In the genomic region with DNA sequence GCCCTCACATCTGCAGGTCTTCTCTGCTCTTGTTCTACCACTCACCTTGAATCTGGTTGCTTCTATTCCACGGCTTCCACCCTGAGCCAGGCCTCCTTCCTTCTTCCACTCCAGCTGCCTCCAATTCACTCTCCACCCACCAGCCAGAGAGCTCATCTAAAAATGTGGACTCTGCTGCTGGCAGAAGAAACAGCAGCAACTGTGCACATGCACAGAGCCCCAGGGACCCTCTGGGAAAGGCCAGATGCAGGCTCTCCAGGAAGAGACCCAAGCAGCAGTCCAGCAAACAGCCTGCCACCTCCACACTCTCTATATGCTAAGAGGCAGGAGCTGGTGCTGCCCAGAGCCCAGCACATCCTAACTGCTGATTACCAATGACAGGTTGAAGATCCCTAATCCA, we compare ENCODE assay signal across 14 cellular contexts.
DNase-seq lines count a peak whose midpoint lies in the region; ATAC-seq and TF ChIP-seq lines count a peak whose summit lies in the region.
"Had no signal": no experiment of that assay in that cellular context is flagged by ENCODE, and none has a peak within 500 bp of the region (broad histone marks: within the 10 kb centered on the region; RNA-seq: fewer than 3 reads in every experiment).

No MANE protein-coding gene starts in this region.

- no peak overlapping the region for H3K4me3 Mint-ChIP-seq in central memory CD8-positive, alpha-beta T cell
- peak overlapping the region; percentile 21 for H3K4me3 Mint-ChIP-seq in glutamatergic neuron (ENCODE audit: unreplicated experiment)
- H3K4me3 Mint-ChIP-seq: IgD-negative memory B cell had no signal

- no peak for DNase-seq in central memory CD8-positive, alpha-beta T cell (ENCODE audit: low spot score in 2 of 2)
- DNase-seq in glutamatergic neuron = peak; percentile 37
- peak; percentile 53 for DNase-seq in left ventricle myocardium superior
- peak; percentile 27 for DNase-seq in retina
- DNase-seq in COR-L47 (lab: John Stamatoyannopoulos, UW) = no peak
- no peak for DNase-seq in AG08395 (ENCODE audit: low spot score)
- no peak for DNase-seq in DMS114 treated with DMSO at 0.1 percent for 48 hours (lab: John Stamatoyannopoulos, UW; ENCODE audit: unreplicated experiment)
- DNase-seq: DMS153, DMS79 treated with DMSO at 0.1 percent for 48 hours, EL, GDM1, GOT3 had no signal

- intact Hi-C loops in left ventricle myocardium superior (cut with micrococcal nuclease) = no loop called here

- H3K9me3 Mint-ChIP-seq in central memory CD8-positive, alpha-beta T cell = no peaks in the 10 kb centered on the region
- peaks cover 2% of the 10 kb centered on the region for H3K9me3 Mint-ChIP-seq in glutamatergic neuron (ENCODE audit: unreplicated experiment)
- H3K9me3 Mint-ChIP-seq: IgD-negative memory B cell had no signal

- no peaks in the 10 kb centered on the region for H3K36me3 Mint-ChIP-seq in central memory CD8-positive, alpha-beta T cell (ENCODE audit: insufficient read depth)
- H3K36me3 Mint-ChIP-seq in glutamatergic neuron (ENCODE audit: unreplicated experiment) = no peaks in the 10 kb centered on the region

- ATAC-seq in central memory CD8-positive, alpha-beta T cell (replicated peaks; ENCODE audit: extremely low read depth, poor library complexity, severe bottlenecking) = no peak
- ATAC-seq in left ventricle myocardium superior = peak; percentile 69
- ATAC-seq: A549 had no signal

- no peaks in the 10 kb centered on the region for H3K27me3 Mint-ChIP-seq in central memory CD8-positive, alpha-beta T cell
- peaks cover 1% of the 10 kb centered on the region for H3K27me3 Mint-ChIP-seq in glutamatergic neuron (ENCODE audit: unreplicated experiment)
- H3K27me3 Mint-ChIP-seq: IgD-negative memory B cell had no signal

- TF ChIP-seq CTCF in glutamatergic neuron (IDR thresholded peaks at IDR 0.05; ENCODE audit: partially characterized antibody, unreplicated experiment) = no peak

- peaks cover 4% of the 10 kb centered on the region for H3K4me1 Mint-ChIP-seq in central memory CD8-positive, alpha-beta T cell
- peaks cover 29% of the 10 kb centered on the region for H3K4me1 Mint-ChIP-seq in glutamatergic neuron (ENCODE audit: low read depth, unreplicated experiment)
- H3K4me1 Mint-ChIP-seq: IgD-negative memory B cell had no signal

- H3K27ac Mint-ChIP-seq in central memory CD8-positive, alpha-beta T cell (ENCODE audit: low read depth) = peak overlapping the region; percentile 12
- no peak overlapping the region for H3K27ac Mint-ChIP-seq in glutamatergic neuron (ENCODE audit: unreplicated experiment)

Comparison
In these comparisons a context has a peak if more than half of its experiments do, and no peak if none do; other contexts are left out.
1. DNase-seq: peak in glutamatergic neuron (single experiment), left ventricle myocardium superior (single experiment) and retina (single experiment); none in central memory CD8-positive, alpha-beta T cell (0 of 2), COR-L47 (single experiment), AG08395 (single experiment) and DMS114 treated with DMSO at 0.1 percent for 48 hours (single experiment).